2 cellular contexts compared by ENCODE assay signal in the genomic region with DNA sequence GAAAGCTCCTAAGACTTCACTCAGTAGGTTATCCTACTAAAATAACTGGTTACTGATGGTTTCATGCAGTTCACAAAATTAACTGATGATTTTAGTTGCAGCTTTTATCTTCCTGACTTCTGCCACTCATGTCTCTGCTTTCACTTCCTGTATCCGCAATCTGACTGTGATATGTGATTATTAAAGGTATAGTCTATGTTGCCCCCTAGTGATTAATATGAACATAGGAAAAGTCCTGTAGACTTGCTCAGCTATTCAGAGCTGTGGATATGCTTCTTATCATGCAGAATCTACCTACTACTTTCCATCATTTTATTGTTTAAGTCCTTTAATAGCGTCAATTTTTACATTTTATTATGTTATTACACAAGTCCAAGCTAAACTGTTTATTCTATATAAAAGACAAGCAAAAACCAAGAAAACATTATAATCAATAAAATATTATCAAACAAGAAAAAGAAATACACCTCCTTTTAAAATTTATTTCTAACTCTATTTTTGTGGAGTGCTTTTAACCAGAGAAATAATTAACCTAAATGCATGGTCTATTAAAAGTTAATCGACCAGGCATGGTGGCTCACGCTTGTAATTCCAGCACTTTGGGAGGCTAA.
A peak's percentile ranks its signal among the peaks of the same experiment; 100 is the strongest.
TF ChIP-seq lines count a peak whose summit lies in the region.

No MANE protein-coding gene starts in this region.

TF ChIP-seq in IMR-90, 13 proteins besides CTCF, POLR2A, EP300 and RAD21:
- TF ChIP-seq FOS (IDR thresholded peaks at IDR 0.05; ENCODE audit: low read depth, low read length): no peak
- TF ChIP-seq SMC3 (IDR thresholded peaks at IDR 0.05; ENCODE audit: low read depth, low read length): 0 out of 2 replicates have a peak, but pooled peaks have one; percentile 31
- TF ChIP-seq CEBPB (IDR thresholded peaks at IDR 0.05; ENCODE audit: low read depth, low read length): no peak
- no peak for TF ChIP-seq MAZ (IDR thresholded peaks at IDR 0.05; ENCODE audit: borderline replicate concordance, low read depth, low read length)
- no peak for TF ChIP-seq BHLHE40 (IDR thresholded peaks at IDR 0.05; ENCODE audit: low read depth, low read length)
- TF ChIP-seq, protein P1, sequence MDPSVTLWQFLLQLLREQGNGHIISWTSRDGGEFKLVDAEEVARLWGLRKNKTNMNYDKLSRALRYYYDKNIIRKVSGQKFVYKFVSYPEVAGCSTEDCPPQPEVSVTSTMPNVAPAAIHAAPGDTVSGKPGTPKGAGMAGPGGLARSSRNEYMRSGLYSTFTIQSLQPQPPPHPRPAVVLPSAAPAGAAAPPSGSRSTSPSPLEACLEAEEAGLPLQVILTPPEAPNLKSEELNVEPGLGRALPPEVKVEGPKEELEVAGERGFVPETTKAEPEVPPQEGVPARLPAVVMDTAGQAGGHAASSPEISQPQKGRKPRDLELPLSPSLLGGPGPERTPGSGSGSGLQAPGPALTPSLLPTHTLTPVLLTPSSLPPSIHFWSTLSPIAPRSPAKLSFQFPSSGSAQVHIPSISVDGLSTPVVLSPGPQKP (IDR thresholded peaks at IDR 0.05; ENCODE audit: borderline replicate concordance, low read depth, low read length): no peak
- no peak for TF ChIP-seq MAFK (IDR thresholded peaks at IDR 0.05; ENCODE audit: low read depth, low read length)
TF ChIP-seq in IMR-90: peak in this region for 1.

TF ChIP-seq in neural cell, 6 proteins besides CTCF, POLR2A, EP300 and RAD21:
- no peak for TF ChIP-seq POLR2AphosphoS5 (IDR thresholded peaks at IDR 0.05)
- TF ChIP-seq SMC3 (conservative IDR thresholded peaks at IDR 0.05; ENCODE audit: poor library complexity): peak; percentile 70
